ENCODE assay signal across 14 cellular contexts in the genomic region with DNA sequence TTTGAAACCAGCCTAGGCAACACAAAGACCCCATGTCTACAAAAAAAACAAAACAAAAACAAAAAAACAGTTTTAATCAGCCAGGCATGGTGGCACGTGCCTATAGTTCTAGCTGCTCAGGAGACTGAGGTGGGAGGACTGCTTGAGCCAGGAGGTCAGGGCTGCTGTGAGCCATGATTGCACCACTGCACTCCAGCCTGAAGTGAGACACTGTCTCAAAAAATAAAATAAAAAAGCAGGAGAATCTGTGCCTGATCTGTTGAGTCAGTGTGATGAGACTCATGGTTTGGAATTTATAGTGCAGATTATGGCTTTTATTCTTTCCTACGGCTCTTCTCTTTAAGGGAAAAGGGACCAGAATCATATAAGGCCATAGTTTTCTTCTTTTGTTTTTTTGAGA. TPM values are rescaled to one million over a fixed set of nuclear protein-coding genes. Genes with fewer than 3 reads are reported as not detected.
DNase-seq lines count a peak whose midpoint lies in the region; ATAC-seq and TF ChIP-seq lines count a peak whose summit lies in the region.
"Had no signal": no experiment of that assay in that cellular context is flagged by ENCODE, and none has a peak within 500 bp of the region (broad histone marks: within the 10 kb centered on the region; RNA-seq: fewer than 3 reads in every experiment).

No MANE protein-coding gene starts in this region.

- H3K27me3 ChIP-seq in left lung: no peaks in the 10 kb centered on the region
- H3K27me3 ChIP-seq: SJCRH30 had no signal

- ATAC-seq in left lung (peak; percentile 23), HG03139 (IDR thresholded peaks at IDR 0.05; ENCODE audit: unreplicated experiment) (no peak)

- no peak overlapping the region for H3K27ac ChIP-seq in left lung
- H3K27ac ChIP-seq: parathyroid adenoma, SJCRH30 had no signal

- intact Hi-C loops in left lung (cut with DNase I): no loop called here

- no peak for TF ChIP-seq CTCF in choroid plexus epithelial cell (conservative IDR thresholded peaks at IDR 0.05; ENCODE audit: low read depth, low read length)
- TF ChIP-seq CTCF in left lung (IDR thresholded peaks at IDR 0.05): no peak
- no peak for TF ChIP-seq CTCF in GM10266 (IDR thresholded peaks at IDR 0.05; ENCODE audit: control insufficient read depth, insufficient read depth, low read depth, missing control alignments)

- no peak overlapping the region for H3K4me3 ChIP-seq in choroid plexus epithelial cell (ENCODE audit: low read depth, low read length)
- H3K4me3 ChIP-seq in left lung: no peak overlapping the region
- H3K4me3 ChIP-seq: SJCRH30 had no signal

- no peaks in the 10 kb centered on the region for H3K4me1 ChIP-seq in left lung
- H3K4me1 ChIP-seq: parathyroid adenoma, SJCRH30 had no signal

- DNase-seq in AG20443 (ENCODE audit: low spot score) (peak; percentile 62), NCI-H226 (peak; percentile 77), choroid plexus epithelial cell (ENCODE audit: low read depth) (peak; percentile 81), left lung (no peak), GM10266 (ENCODE audit: extremely low spot score) (no peak), putamen (ENCODE audit: low spot score) (no peak), SKM-1 (lab: John Stamatoyannopoulos, UW; ENCODE audit: unreplicated experiment) (no peak)
- DNase-seq: activated CD4-positive, alpha-beta memory T cell treated with anti-CD3 and anti-CD28 coated beads, Interleukin-2, amount 10 ng/mL, durations not matched to agents 7 days and 5 days; anterior cingulate cortex; DND-41; NCI-H1092 treated with DMSO at 0.1 percent for 48 hours; SJCRH30 had no signal

- H3K9me3 ChIP-seq in left lung: no peaks in the 10 kb centered on the region

- no peaks in the 10 kb centered on the region for H3K36me3 ChIP-seq in left lung

RNA-seq across cellular contexts. Expression of a gene that starts 16.5 kb away (rescaled TPM):
- 10 to 100 TPM; 10.5 to 13.1 TPM for total RNA-seq in left lung

RNA-seq across cellular contexts. Expression of a gene that starts 35.0 kb away (rescaled TPM):
- total RNA-seq in left lung: 1 to 10 TPM; 2.7 to 4.3 TPM

Comparison
In these comparisons a context has a peak if more than half of its experiments do, and no peak if none do; other contexts are left out.
1. DNase-seq: peak in AG20443 (single experiment), NCI-H226 (single experiment) and choroid plexus epithelial cell (single experiment); none in left lung (0 of 2), GM10266 (single experiment), putamen (single experiment) and SKM-1 (single experiment).